In the genomic region with DNA sequence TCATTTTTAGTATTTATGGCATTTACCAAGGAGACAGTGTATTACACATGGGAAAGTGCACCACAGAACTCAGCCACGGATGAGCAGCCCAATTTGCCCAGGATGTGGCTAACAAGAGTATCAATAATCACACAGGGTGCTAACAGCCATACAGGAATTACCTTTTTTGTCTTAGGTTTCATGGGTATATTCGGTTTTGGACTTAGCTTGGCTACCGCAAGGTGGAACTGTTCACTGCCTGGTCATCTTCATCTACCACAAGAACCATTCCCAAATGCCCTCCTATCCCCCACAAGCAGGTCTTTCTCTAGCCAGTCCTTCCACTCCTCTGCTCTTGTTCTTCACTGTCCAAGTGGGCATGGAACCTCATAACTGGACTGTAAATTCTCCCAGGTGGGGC, we compare ENCODE assay signal across 1 cellular context.
TF ChIP-seq lines count a peak whose summit lies in the region.

No MANE protein-coding gene starts in this region.

TF ChIP-seq in HepG2, 621 proteins besides CTCF, POLR2A, EP300 and RAD21:
- TF ChIP-seq, protein P1, sequence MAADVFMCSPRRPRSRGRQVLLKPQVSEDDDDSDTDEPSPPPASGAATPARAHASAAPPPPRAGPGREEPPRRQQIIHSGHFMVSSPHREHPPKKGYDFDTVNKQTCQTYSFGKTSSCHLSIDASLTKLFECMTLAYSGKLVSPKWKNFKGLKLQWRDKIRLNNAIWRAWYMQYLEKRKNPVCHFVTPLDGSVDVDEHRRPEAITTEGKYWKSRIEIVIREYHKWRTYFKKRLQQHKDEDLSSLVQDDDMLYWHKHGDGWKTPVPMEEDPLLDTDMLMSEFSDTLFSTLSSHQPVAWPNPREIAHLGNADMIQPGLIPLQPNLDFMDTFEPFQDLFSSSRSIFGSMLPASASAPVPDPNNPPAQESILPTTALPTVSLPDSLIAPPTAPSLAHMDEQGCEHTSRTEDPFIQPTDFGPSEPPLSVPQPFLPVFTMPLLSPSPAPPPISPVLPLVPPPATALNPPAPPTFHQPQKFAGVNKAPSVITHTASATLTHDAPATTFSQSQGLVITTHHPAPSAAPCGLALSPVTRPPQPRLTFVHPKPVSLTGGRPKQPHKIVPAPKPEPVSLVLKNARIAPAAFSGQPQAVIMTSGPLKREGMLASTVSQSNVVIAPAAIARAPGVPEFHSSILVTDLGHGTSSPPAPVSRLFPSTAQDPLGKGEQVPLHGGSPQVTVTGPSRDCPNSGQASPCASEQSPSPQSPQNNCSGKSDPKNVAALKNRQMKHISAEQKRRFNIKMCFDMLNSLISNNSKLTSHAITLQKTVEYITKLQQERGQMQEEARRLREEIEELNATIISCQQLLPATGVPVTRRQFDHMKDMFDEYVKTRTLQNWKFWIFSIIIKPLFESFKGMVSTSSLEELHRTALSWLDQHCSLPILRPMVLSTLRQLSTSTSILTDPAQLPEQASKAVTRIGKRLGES (CRISPR knock-in tag; IDR thresholded peaks at IDR 0.05; ENCODE audit: borderline replicate concordance): no peak
- TF ChIP-seq SAP130 (CRISPR knock-in tag; IDR thresholded peaks at IDR 0.05; ENCODE audit: low read depth) (no peak), JUN (CRISPR knock-in tag; IDR thresholded peaks at IDR 0.05) (no peak), ZNF34 (CRISPR knock-in tag; IDR thresholded peaks at IDR 0.05; ENCODE audit: borderline replicate concordance) (no peak), ZNF20 (CRISPR knock-in tag; IDR thresholded peaks at IDR 0.05) (no peak), ZNF577 (CRISPR knock-in tag; IDR thresholded peaks at IDR 0.05; ENCODE audit: borderline replicate concordance, low read depth) (no peak), KAT7 (CRISPR knock-in tag; IDR thresholded peaks at IDR 0.05; ENCODE audit: borderline replicate concordance) (no peak), ZNF672 (CRISPR knock-in tag; IDR thresholded peaks at IDR 0.05) (no peak)
